15 cellular contexts compared by ENCODE assay signal in genomic region chr2:135637456-135638087, GRCh38.
A peak's percentile ranks its signal among the peaks of the same experiment; 100 is the strongest.
DNase-seq lines count a peak whose midpoint lies in the region; ATAC-seq and TF ChIP-seq lines count a peak whose summit lies in the region.
"Had no signal": no experiment of that assay in that cellular context is flagged by ENCODE, and none has a peak within 500 bp of the region (broad histone marks: within the 10 kb centered on the region; RNA-seq: fewer than 3 reads in every experiment).

No MANE protein-coding gene starts in this region.

- DNase-seq in DMS53 (lab: John Stamatoyannopoulos, UW) (peak; percentile 22), DMS53 treated with DMSO at 0.1 percent for 48 hours (lab: John Stamatoyannopoulos, UW; ENCODE audit: unreplicated experiment) (no peak), CD14-positive monocyte (ENCODE audit: low spot score) (no peak), HCEC 1CT (no peak)
- no peak for DNase-seq in activated naive CD8-positive, alpha-beta T cell treated with anti-CD3 and anti-CD28 coated beads, Interleukin-2, amount 50 U/mL, for 24 hours
- no peak for DNase-seq in CD8-positive, alpha-beta memory T cell
- DNase-seq: activated CD8-positive, alpha-beta T cell treated with anti-CD3 and anti-CD28 coated beads for 36 hours; esophagus squamous epithelium; NCI-H2081 treated with DMSO at 0.1 percent for 48 hours; OCI-M1 had no signal

- H3K4me3 ChIP-seq in CD8-positive, alpha-beta memory T cell (ENCODE audit: low read length) = no peak overlapping the region
- H3K4me3 ChIP-seq: esophagus squamous epithelium, lung, neural progenitor cell had no signal

- no peaks in the 10 kb centered on the region for H3K27me3 ChIP-seq in CD8-positive, alpha-beta memory T cell (ENCODE audit: insufficient read depth, low read length, poor library complexity, severe bottlenecking)
- H3K27me3 ChIP-seq: esophagus squamous epithelium, neural progenitor cell had no signal

- POLR2A ChIA-PET in CD8-positive, alpha-beta memory T cell (lab: Charles Lee) = no interaction called here

- no peaks in the 10 kb centered on the region for H3K4me1 ChIP-seq in CD8-positive, alpha-beta memory T cell (ENCODE audit: insufficient read depth, low read length)
- H3K4me1 ChIP-seq: esophagus squamous epithelium had no signal

- H3K9me3 ChIP-seq in CD8-positive, alpha-beta memory T cell (ENCODE audit: low read length) = no peaks in the 10 kb centered on the region
- H3K9me3 ChIP-seq: esophagus squamous epithelium had no signal

- peaks cover 11% of the 10 kb centered on the region for H3K4me1 Mint-ChIP-seq in activated naive CD8-positive, alpha-beta T cell treated with anti-CD3 and anti-CD28 coated beads, Interleukin-2, amount 50 U/mL, for 24 hours
- H3K4me1 Mint-ChIP-seq in CD8-positive, alpha-beta memory T cell = peaks cover 4 to 8% (median 8%) of the 10 kb centered on the region in 3 donors
- no peaks in the 10 kb centered on the region for H3K4me1 Mint-ChIP-seq in CD14-positive monocyte
- H3K4me1 Mint-ChIP-seq: neural progenitor cell had no signal

- H3K4me3 Mint-ChIP-seq in activated naive CD8-positive, alpha-beta T cell treated with anti-CD3 and anti-CD28 coated beads, Interleukin-2, amount 50 U/mL, for 24 hours = no peak overlapping the region
- no peak overlapping the region for H3K4me3 Mint-ChIP-seq in CD8-positive, alpha-beta memory T cell
- H3K4me3 Mint-ChIP-seq in CD14-positive monocyte = no peak overlapping the region
- H3K4me3 Mint-ChIP-seq: activated CD8-positive, alpha-beta T cell treated with anti-CD3 and anti-CD28 coated beads for 36 hours; neural progenitor cell had no signal

- H3K27ac Mint-ChIP-seq in activated naive CD8-positive, alpha-beta T cell treated with anti-CD3 and anti-CD28 coated beads, Interleukin-2, amount 50 U/mL, for 24 hours = peak overlapping the region; percentile 40
- H3K27ac Mint-ChIP-seq in CD8-positive, alpha-beta memory T cell = peak overlapping the region in 3 of 8 donors; percentile 40 to 52 (median 46)
- H3K27ac Mint-ChIP-seq in CD14-positive monocyte = peak overlapping the region in 2 of 7 donors; percentile 32 to 64
- H3K27ac Mint-ChIP-seq: neural progenitor cell had no signal

- no peaks in the 10 kb centered on the region for H3K9me3 Mint-ChIP-seq in activated naive CD8-positive, alpha-beta T cell treated with anti-CD3 and anti-CD28 coated beads, Interleukin-2, amount 50 U/mL, for 24 hours
- H3K9me3 Mint-ChIP-seq in CD8-positive, alpha-beta memory T cell = no peaks in the 10 kb centered on the region
- no peaks in the 10 kb centered on the region for H3K9me3 Mint-ChIP-seq in CD14-positive monocyte
- H3K9me3 Mint-ChIP-seq: activated CD8-positive, alpha-beta T cell treated with anti-CD3 and anti-CD28 coated beads for 36 hours; neural progenitor cell had no signal

- H3K27ac ChIP-seq in CD8-positive, alpha-beta memory T cell (ENCODE audit: low read depth, low read length) = no peak overlapping the region
- H3K27ac ChIP-seq: 22Rv1, esophagus squamous epithelium had no signal

- H3K36me3 ChIP-seq in CD8-positive, alpha-beta memory T cell (ENCODE audit: insufficient read depth, low read length) = no peaks in the 10 kb centered on the region

- no peak for TF ChIP-seq CTCF in CD14-positive monocyte (IDR thresholded peaks at IDR 0.05)

- ATAC-seq in GM19351 (IDR thresholded peaks at IDR 0.05; ENCODE audit: unreplicated experiment) = peak; percentile 76
- ATAC-seq in HG02885 (IDR thresholded peaks at IDR 0.05; ENCODE audit: poor library complexity, unreplicated experiment) = peak; percentile 90
- peak; percentile 68 for ATAC-seq in activated naive CD8-positive, alpha-beta T cell treated with anti-CD3 and anti-CD28 coated beads, Interleukin-2, amount 50 U/mL, for 24 hours
- ATAC-seq: activated CD8-positive, alpha-beta T cell treated with anti-CD3 and anti-CD28 coated beads for 36 hours had no signal

- CTCF ChIA-PET in CD8-positive, alpha-beta memory T cell (lab: Charles Lee) = no interaction called here

- no peaks in the 10 kb centered on the region for H3K27me3 Mint-ChIP-seq in activated naive CD8-positive, alpha-beta T cell treated with anti-CD3 and anti-CD28 coated beads, Interleukin-2, amount 50 U/mL, for 24 hours
- H3K27me3 Mint-ChIP-seq in CD8-positive, alpha-beta memory T cell = no peaks in the 10 kb centered on the region
- H3K27me3 Mint-ChIP-seq in CD14-positive monocyte (ENCODE audit: low read depth in 3 of 3) = no peaks in the 10 kb centered on the region
- H3K27me3 Mint-ChIP-seq: activated CD8-positive, alpha-beta T cell treated with anti-CD3 and anti-CD28 coated beads for 36 hours had no signal

- H3K36me3 Mint-ChIP-seq in activated naive CD8-positive, alpha-beta T cell treated with anti-CD3 and anti-CD28 coated beads, Interleukin-2, amount 50 U/mL, for 24 hours (ENCODE audit: low read depth) = peaks cover 31% of the 10 kb centered on the region
- peaks cover 0 to 56% (median 15%) of the 10 kb centered on the region in 3 donors for H3K36me3 Mint-ChIP-seq in CD8-positive, alpha-beta memory T cell
- peaks cover 40 to 57% of the 10 kb centered on the region in 2 donors for H3K36me3 Mint-ChIP-seq in CD14-positive monocyte

- intact Hi-C loops in CD14-positive monocyte (cut with micrococcal nuclease) = no loop called here
